In the genomic region with DNA sequence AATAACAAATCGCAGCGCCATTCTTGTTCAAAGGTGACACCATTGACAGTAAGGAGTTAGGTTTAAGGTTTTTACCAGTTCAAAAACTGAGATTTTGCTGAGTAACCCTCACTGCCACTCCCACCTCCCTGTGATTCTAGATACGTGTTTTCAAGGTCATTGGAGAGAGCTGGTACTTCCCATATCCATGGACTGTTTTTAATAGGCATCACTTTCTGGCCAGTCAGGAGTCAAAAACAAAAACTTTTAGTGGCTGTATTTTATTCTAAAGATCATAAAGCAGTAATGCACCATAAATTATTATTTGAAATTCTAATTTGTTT, we compare ENCODE assay signal across 13 cellular contexts.
DNase-seq lines count a peak whose midpoint lies in the region; ATAC-seq and TF ChIP-seq lines count a peak whose summit lies in the region.
"Had no signal": no experiment of that assay in that cellular context is flagged by ENCODE, and none has a peak within 500 bp of the region (broad histone marks: within the 10 kb centered on the region; RNA-seq: fewer than 3 reads in every experiment).

No MANE protein-coding gene starts in this region.

- 75% methylated on average over 3 of the region's 3 CpGs for WGBS in sigmoid colon, 2 donors

- DNase-seq in CD14-positive monocyte (ENCODE audit: low spot score) (no peak), sigmoid colon (no peak), NCI-H748 treated with DMSO at 0.1 percent for 48 hours (lab: John Stamatoyannopoulos, UW) (no peak), NCI-H446 treated with DMSO at 0.1 percent for 48 hours (lab: John Stamatoyannopoulos, UW) (no peak), middle frontal gyrus (ENCODE audit: extremely low spot score, low spot score) (no peak)
- no peak for DNase-seq in activated T-helper 2 cell treated with anti-CD3 and anti-CD28 coated beads, Interferon-gamma antibody, Interleukin-2, Interleukin-4, amounts not matched to agents 10 μg/mL and 5 μg/mL and 100 μg/mL, durations not matched to agents 14 hours and 24 hours and 36 hours (ENCODE audit: low spot score)
- DNase-seq: CD8-positive, alpha-beta T cell; GF-D8; NCI-H1105; NCI-H524; occipital lobe; SHP77 treated with DMSO at 0.1 percent for 48 hours had no signal

- H3K4me1 Mint-ChIP-seq in CD14-positive monocyte: peaks cover 89% of the 10 kb centered on the region
- H3K4me1 Mint-ChIP-seq in activated T-helper 2 cell treated with anti-CD3 and anti-CD28 coated beads, Interferon-gamma antibody, Interleukin-2, Interleukin-4, amounts not matched to agents 10 μg/mL and 5 μg/mL and 100 μg/mL, durations not matched to agents 14 hours and 24 hours and 36 hours (ENCODE audit: low read depth): peaks cover 63% of the 10 kb centered on the region

- no peak for TF ChIP-seq EP300 in sigmoid colon (IDR thresholded peaks at IDR 0.05)

- intact Hi-C loops in CD14-positive monocyte (cut with micrococcal nuclease): loop anchor here (2.0 to 10.0 kb wide), 7 partner anchors 20 to 185 kb away; no protein-coding TSS in a partner anchor
- intact Hi-C loops in activated T-helper 2 cell treated with anti-CD3 and anti-CD28 coated beads, Interferon-gamma antibody, Interleukin-2, Interleukin-4, amounts not matched to agents 10 μg/mL and 5 μg/mL and 100 μg/mL, durations not matched to agents 14 hours and 24 hours and 36 hours (cut with micrococcal nuclease): loop anchor here (1.0 to 5.0 kb wide), 10 partner anchors 58 to 255 kb away; partner anchors contain the start of gene ETV6
- intact Hi-C loops in sigmoid colon (cut with DNase I): no loop called here

- no peaks in the 10 kb centered on the region for H3K27me3 ChIP-seq in sigmoid colon

- peaks cover 0 to under 1% (median 0%) of the 10 kb centered on the region in 7 donors for H3K9me3 Mint-ChIP-seq in CD14-positive monocyte
- H3K9me3 Mint-ChIP-seq in activated T-helper 2 cell treated with anti-CD3 and anti-CD28 coated beads, Interferon-gamma antibody, Interleukin-2, Interleukin-4, amounts not matched to agents 10 μg/mL and 5 μg/mL and 100 μg/mL, durations not matched to agents 14 hours and 24 hours and 36 hours: no peaks in the 10 kb centered on the region
- H3K9me3 Mint-ChIP-seq: CD8-positive, alpha-beta T cell had no signal

- no peaks in the 10 kb centered on the region for H3K27me3 Mint-ChIP-seq in CD14-positive monocyte (ENCODE audit: low read depth in 3 of 3)
- no peaks in the 10 kb centered on the region for H3K27me3 Mint-ChIP-seq in activated T-helper 2 cell treated with anti-CD3 and anti-CD28 coated beads, Interferon-gamma antibody, Interleukin-2, Interleukin-4, amounts not matched to agents 10 μg/mL and 5 μg/mL and 100 μg/mL, durations not matched to agents 14 hours and 24 hours and 36 hours (ENCODE audit: low read depth)

- peak overlapping the region in 1 of 2 donors; percentile 77 for H3K4me3 Mint-ChIP-seq in CD14-positive monocyte
- H3K4me3 Mint-ChIP-seq in activated T-helper 2 cell treated with anti-CD3 and anti-CD28 coated beads, Interferon-gamma antibody, Interleukin-2, Interleukin-4, amounts not matched to agents 10 μg/mL and 5 μg/mL and 100 μg/mL, durations not matched to agents 14 hours and 24 hours and 36 hours (ENCODE audit: low read depth): no peak overlapping the region
- H3K4me3 Mint-ChIP-seq: CD8-positive, alpha-beta T cell had no signal

- peak overlapping the region; percentile 95 to 99 (median 98) for H3K27ac Mint-ChIP-seq in CD14-positive monocyte
- peak overlapping the region; percentile 87 for H3K27ac Mint-ChIP-seq in activated T-helper 2 cell treated with anti-CD3 and anti-CD28 coated beads, Interferon-gamma antibody, Interleukin-2, Interleukin-4, amounts not matched to agents 10 μg/mL and 5 μg/mL and 100 μg/mL, durations not matched to agents 14 hours and 24 hours and 36 hours
- H3K27ac Mint-ChIP-seq: CD8-positive, alpha-beta T cell had no signal

- peaks cover 0 to 6% (median 1%) of the 10 kb centered on the region in 4 donors for H3K36me3 ChIP-seq in sigmoid colon

- H3K4me1 ChIP-seq in sigmoid colon: peaks cover 0 to 83% (median 69%) of the 10 kb centered on the region in 4 donors

- peak overlapping the region; percentile 37 to 80 (median 66) for H3K27ac ChIP-seq in sigmoid colon

- H3K4me3 ChIP-seq in sigmoid colon: no peak overlapping the region

- TF ChIP-seq CTCF in CD14-positive monocyte (IDR thresholded peaks at IDR 0.05): no peak
- TF ChIP-seq CTCF in sigmoid colon (IDR thresholded peaks at IDR 0.05): no peak

- no peaks in the 10 kb centered on the region for H3K9me3 ChIP-seq in sigmoid colon

- no peak for TF ChIP-seq POLR2A in sigmoid colon (IDR thresholded peaks at IDR 0.05)

- ATAC-seq in GM19452 (IDR thresholded peaks at IDR 0.05; ENCODE audit: unreplicated experiment): peak; percentile 8

- H3K36me3 Mint-ChIP-seq in CD14-positive monocyte: peaks cover 28 to 49% of the 10 kb centered on the region in 2 donors
- H3K36me3 Mint-ChIP-seq in activated T-helper 2 cell treated with anti-CD3 and anti-CD28 coated beads, Interferon-gamma antibody, Interleukin-2, Interleukin-4, amounts not matched to agents 10 μg/mL and 5 μg/mL and 100 μg/mL, durations not matched to agents 14 hours and 24 hours and 36 hours (ENCODE audit: low read depth): peaks cover 57% of the 10 kb centered on the region
